ENCODE assay signal across 1 cellular context in the genomic region with DNA sequence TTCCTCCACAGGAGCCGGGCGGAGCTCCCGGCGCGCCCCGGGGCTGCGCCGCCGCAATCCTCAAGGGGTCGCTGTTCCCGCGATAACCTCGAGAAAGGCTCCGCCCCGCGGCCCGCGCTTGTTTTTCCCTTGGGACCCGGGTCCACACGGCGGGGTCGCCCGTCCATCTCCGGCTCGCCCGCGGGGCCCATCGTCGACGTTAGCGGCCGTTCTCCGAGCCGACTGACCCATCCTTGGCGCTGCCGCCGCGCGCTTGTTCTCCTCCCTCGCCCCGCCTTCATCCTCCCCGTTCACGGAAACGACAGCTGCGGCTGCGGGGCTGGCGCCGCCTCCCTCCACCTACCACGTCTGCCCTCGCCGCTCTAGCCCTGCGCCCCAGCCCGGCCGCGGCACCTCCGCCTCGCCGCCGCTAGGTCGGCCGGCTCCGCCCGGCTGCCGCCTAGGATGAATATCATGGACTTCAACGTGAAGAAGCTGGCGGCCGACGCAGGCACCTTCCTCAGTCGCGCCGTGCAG.
TF ChIP-seq lines count a peak whose summit lies in the region.

Gene SH3GLB1 (plus strand): TSS at position 121 of the 516 bp plus-strand sequence. CDS start 324 bp downstream, at position 445.

TF ChIP-seq in HepG2, 621 proteins besides CTCF, POLR2A, EP300 and RAD21 (continued from another document):
- TF ChIP-seq HNF1A (IDR thresholded peaks at IDR 0.05; ENCODE audit: low read depth) (no peak), HNF1A (CRISPR knock-in tag; IDR thresholded peaks at IDR 0.05; ENCODE audit: borderline replicate concordance) (0 out of 2 replicates have a peak, but pooled peaks have one; percentile 17), MTERF4 (CRISPR knock-in tag; IDR thresholded peaks at IDR 0.05) (no peak), HDAC2 (CRISPR knock-in tag; IDR thresholded peaks at IDR 0.05) (peak; percentile 19; the same call in 1 of the 2 replicates), ZNF572 (CRISPR knock-in tag; IDR thresholded peaks at IDR 0.05) (no peak), ZNF724P (CRISPR knock-in tag; IDR thresholded peaks at IDR 0.05; ENCODE audit: borderline replicate concordance) (peak; percentile 13; the same call in 1 of the 2 replicates), FOSL2 (CRISPR knock-in tag; IDR thresholded peaks at IDR 0.05) (peak; percentile 24; the same call in 1 of the 2 replicates), SNAPC2 (CRISPR knock-in tag; IDR thresholded peaks at IDR 0.05) (peak; percentile 74), HDAC6 (IDR thresholded peaks at IDR 0.05; ENCODE audit: low read depth, low read length) (no peak), MZF1 (CRISPR knock-in tag; IDR thresholded peaks at IDR 0.05; ENCODE audit: borderline replicate concordance) (0 out of 2 replicates have a peak, but pooled peaks have one; percentile 65), IRF2 (CRISPR knock-in tag; IDR thresholded peaks at IDR 0.05) (no peak), ZNF549 (CRISPR knock-in tag; IDR thresholded peaks at IDR 0.05) (no peak), HIC2 (CRISPR knock-in tag; IDR thresholded peaks at IDR 0.05; ENCODE audit: low read depth) (no peak), RBFOX2 (IDR thresholded peaks at IDR 0.05; ENCODE audit: low read depth, low read length) (peak; percentile 95), ZSCAN20 (CRISPR knock-in tag; IDR thresholded peaks at IDR 0.05; ENCODE audit: borderline replicate concordance) (no peak; the same call in 1 of the 2 replicates), DNMT3B (CRISPR knock-in tag; conservative IDR thresholded peaks at IDR 0.05) (no peak), REXO4 (CRISPR knock-in tag; IDR thresholded peaks at IDR 0.05; ENCODE audit: borderline replicate concordance) (no peak), ZKSCAN5 (CRISPR knock-in tag; IDR thresholded peaks at IDR 0.05) (no peak), DNMT1 (CRISPR knock-in tag; IDR thresholded peaks at IDR 0.05) (no peak), USF2 (IDR thresholded peaks at IDR 0.05; ENCODE audit: low read depth, low read length) (no peak), USF2 (CRISPR knock-in tag; IDR thresholded peaks at IDR 0.05; ENCODE audit: borderline replicate concordance) (no peak; the same call in 1 of the 2 replicates), ZBTB4 (CRISPR knock-in tag; IDR thresholded peaks at IDR 0.05; ENCODE audit: borderline replicate concordance) (no peak; the same call in 1 of the 2 replicates), SMYD3 (CRISPR knock-in tag; IDR thresholded peaks at IDR 0.05) (peak; percentile 67; the same call in 1 of the 2 replicates), CBX5 (CRISPR knock-in tag; IDR thresholded peaks at IDR 0.05; ENCODE audit: borderline replicate concordance) (no peak), MXI1 (IDR thresholded peaks at IDR 0.05; ENCODE audit: borderline replicate concordance, low read depth, low read length) (peak; percentile 11; the same call in 1 of the 3 replicates)
- TF ChIP-seq, protein P1, sequence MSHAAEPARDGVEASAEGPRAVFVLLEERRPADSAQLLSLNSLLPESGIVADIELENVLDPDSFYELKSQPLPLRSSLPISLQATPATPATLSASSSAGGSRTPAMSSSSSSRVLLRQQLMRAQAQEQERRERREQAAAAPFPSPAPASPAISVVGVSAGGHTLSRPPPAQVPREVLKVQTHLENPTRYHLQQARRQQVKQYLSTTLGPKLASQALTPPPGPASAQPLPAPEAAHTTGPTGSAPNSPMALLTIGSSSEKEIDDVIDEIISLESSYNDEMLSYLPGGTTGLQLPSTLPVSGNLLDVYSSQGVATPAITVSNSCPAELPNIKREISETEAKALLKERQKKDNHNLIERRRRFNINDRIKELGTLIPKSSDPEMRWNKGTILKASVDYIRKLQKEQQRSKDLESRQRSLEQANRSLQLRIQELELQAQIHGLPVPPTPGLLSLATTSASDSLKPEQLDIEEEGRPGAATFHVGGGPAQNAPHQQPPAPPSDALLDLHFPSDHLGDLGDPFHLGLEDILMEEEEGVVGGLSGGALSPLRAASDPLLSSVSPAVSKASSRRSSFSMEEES (CRISPR knock-in tag; IDR thresholded peaks at IDR 0.05) = no peak; the same call in 1 of the 2 replicates
- TF ChIP-seq, protein P2, sequence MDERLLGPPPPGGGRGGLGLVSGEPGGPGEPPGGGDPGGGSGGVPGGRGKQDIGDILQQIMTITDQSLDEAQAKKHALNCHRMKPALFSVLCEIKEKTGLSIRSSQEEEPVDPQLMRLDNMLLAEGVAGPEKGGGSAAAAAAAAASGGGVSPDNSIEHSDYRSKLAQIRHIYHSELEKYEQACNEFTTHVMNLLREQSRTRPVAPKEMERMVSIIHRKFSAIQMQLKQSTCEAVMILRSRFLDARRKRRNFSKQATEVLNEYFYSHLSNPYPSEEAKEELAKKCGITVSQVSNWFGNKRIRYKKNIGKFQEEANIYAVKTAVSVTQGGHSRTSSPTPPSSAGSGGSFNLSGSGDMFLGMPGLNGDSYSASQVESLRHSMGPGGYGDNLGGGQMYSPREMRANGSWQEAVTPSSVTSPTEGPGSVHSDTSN (CRISPR knock-in tag; IDR thresholded peaks at IDR 0.05) = no peak
- TF ChIP-seq, protein P3, sequence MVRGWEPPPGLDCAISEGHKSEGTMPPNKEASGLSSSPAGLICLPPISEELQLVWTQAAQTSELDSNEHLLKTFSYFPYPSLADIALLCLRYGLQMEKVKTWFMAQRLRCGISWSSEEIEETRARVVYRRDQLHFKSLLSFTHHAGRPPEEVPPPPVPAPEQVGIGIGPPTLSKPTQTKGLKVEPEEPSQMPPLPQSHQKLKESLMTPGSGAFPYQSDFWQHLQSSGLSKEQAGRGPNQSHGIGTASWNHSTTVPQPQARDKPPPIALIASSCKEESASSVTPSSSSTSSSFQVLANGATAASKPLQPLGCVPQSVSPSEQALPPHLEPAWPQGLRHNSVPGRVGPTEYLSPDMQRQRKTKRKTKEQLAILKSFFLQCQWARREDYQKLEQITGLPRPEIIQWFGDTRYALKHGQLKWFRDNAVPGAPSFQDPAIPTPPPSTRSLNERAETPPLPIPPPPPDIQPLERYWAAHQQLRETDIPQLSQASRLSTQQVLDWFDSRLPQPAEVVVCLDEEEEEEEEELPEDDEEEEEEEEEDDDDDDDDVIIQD (CRISPR knock-in tag; IDR thresholded peaks at IDR 0.05; ENCODE audit: low read depth) = peak; percentile 65
TF ChIP-seq in HepG2: peak in this region for 216.
